ENCODE assay signal across 8 cellular contexts in the genomic region with DNA sequence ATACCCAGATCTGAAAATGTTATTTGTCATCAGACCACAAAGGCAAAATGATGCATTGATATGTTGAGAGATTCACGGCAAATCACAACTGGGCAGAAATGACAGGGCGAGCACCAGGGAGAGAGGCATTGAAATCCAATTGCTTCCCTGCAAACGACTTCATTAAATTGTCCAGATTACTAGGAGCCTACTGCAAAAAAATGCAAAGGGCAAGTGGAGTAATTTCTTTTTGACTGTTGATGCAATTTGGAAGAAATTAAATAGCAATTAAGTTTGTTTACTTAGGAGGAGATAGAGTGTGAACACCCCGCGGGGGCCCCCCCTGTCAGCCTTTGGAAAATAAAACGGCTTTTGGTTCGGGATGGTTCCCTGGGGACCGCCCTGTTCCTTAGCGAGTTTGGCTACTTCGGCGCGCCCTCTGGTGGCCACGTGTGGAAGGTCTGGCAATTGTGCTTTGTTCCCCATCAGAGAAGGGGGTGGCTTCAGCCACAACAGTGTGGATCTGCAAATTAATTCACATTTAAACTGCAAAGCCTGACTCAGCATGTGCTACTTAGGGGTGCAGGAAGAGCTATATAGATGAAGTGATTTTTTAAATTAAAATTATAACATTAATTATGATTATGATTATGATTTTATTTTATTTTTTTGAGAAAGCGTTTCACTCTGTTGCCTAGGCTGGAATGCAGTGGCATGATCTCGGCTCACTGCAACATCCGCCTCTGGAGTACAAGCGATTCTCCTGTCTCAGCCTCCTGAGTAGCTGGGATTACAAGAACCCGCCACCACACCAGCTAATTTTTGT. TPM values are rescaled to one million over a fixed set of nuclear protein-coding genes. Genes with fewer than 3 reads are reported as not detected.
DNase-seq lines count a peak whose midpoint lies in the region; ATAC-seq and TF ChIP-seq lines count a peak whose summit lies in the region.

No MANE protein-coding gene starts in this region.

- H3K9me3 Mint-ChIP-seq in HFFc6 = no peaks in the 10 kb centered on the region
- no peaks in the 10 kb centered on the region for H3K9me3 Mint-ChIP-seq in activated CD4-positive, alpha-beta memory T cell treated with anti-CD3 and anti-CD28 coated beads for 36 hours

- no peaks in the 10 kb centered on the region; the same call in 1 of the 2 replicates for H3K27me3 ChIP-seq in BJ (ENCODE audit: control insufficient read depth, insufficient read depth, low read length)
- no peaks in the 10 kb centered on the region for H3K27me3 ChIP-seq in duodenal mucosa (ENCODE audit: control insufficient read depth in 1 of 2, insufficient read depth in 2 of 2, low read length in 2 of 2)

- H3K36me3 ChIP-seq in BJ (ENCODE audit: control insufficient read depth, insufficient read depth, low read length) (no peaks in the 10 kb centered on the region), duodenal mucosa (ENCODE audit: control insufficient read depth in 1 of 2, insufficient read depth in 2 of 2, low read length in 2 of 2) (no peaks in the 10 kb centered on the region)

- peaks cover 15% of the 10 kb centered on the region for H3K27me3 Mint-ChIP-seq in HFFc6 (ENCODE audit: insufficient read depth)
- H3K27me3 Mint-ChIP-seq in activated CD4-positive, alpha-beta memory T cell treated with anti-CD3 and anti-CD28 coated beads for 36 hours = no peaks in the 10 kb centered on the region

- TF ChIP-seq CTCF in BJ (IDR thresholded peaks at IDR 0.05; ENCODE audit: insufficient read depth, low read depth, low read length) (peak; percentile 94), HFFc6 (IDR thresholded peaks at IDR 0.05) (peak; percentile 99)

- no peak overlapping the region for H3K9ac ChIP-seq in duodenal mucosa (ENCODE audit: low read depth in 1 of 2, low read length in 2 of 2)

- no peaks in the 10 kb centered on the region for H3K9me3 ChIP-seq in duodenal mucosa (ENCODE audit: control insufficient read depth in 1 of 2, low read length in 2 of 2)

- intact Hi-C loops in activated CD4-positive, alpha-beta memory T cell treated with anti-CD3 and anti-CD28 coated beads for 36 hours (cut with micrococcal nuclease) = loop anchor here (1.0 to 5.0 kb wide), 3 partner anchors 22 to 168 kb away; a partner anchor contains a TSS

- H3K36me3 Mint-ChIP-seq in HFFc6 (ENCODE audit: low read depth) = no peaks in the 10 kb centered on the region
- no peaks in the 10 kb centered on the region for H3K36me3 Mint-ChIP-seq in activated CD4-positive, alpha-beta memory T cell treated with anti-CD3 and anti-CD28 coated beads for 36 hours

- peaks cover 13% of the 10 kb centered on the region for H3K4me1 Mint-ChIP-seq in HFFc6 (ENCODE audit: low read depth)
- H3K4me1 Mint-ChIP-seq in activated CD4-positive, alpha-beta memory T cell treated with anti-CD3 and anti-CD28 coated beads for 36 hours (ENCODE audit: low read depth) = peaks cover 6% of the 10 kb centered on the region

- peak overlapping the region; percentile 27 for H3K4me3 ChIP-seq in BJ (ENCODE audit: low read depth, low read length)
- peak overlapping the region; percentile 26 to 45 for H3K4me3 ChIP-seq in duodenal mucosa (ENCODE audit: low read depth in 1 of 2, low read length in 2 of 2)

- H3K27ac ChIP-seq in duodenal mucosa (ENCODE audit: low read depth, low read length) = no peak overlapping the region

- H3K4me1 ChIP-seq in duodenal mucosa (ENCODE audit: control insufficient read depth in 1 of 2, insufficient read depth in 2 of 2, low read length in 2 of 2) = no peaks in the 10 kb centered on the region

- POLR2A ChIA-PET in BJ (lab: Charles Lee) = no interaction called here
- POLR2A ChIA-PET in activated CD4-positive, alpha-beta memory T cell treated with anti-CD3 and anti-CD28 coated beads for 36 hours (lab: Charles Lee) = no interaction called here

- H3K4me3 Mint-ChIP-seq in HFFc6 = peak overlapping the region; percentile 70
- H3K4me3 Mint-ChIP-seq in activated CD4-positive, alpha-beta memory T cell treated with anti-CD3 and anti-CD28 coated beads for 36 hours = peak overlapping the region; percentile 20

- CTCF ChIA-PET in BJ (lab: Yijun Ruan, JAX) = interaction anchor here (0.6 to 1.7 kb wide), 15 partner anchors 10 to 370 kb away, joined by 3 to 9 read pairs (median 3); a partner anchor contains a TSS
- CTCF ChIA-PET in activated CD4-positive, alpha-beta memory T cell treated with anti-CD3 and anti-CD28 coated beads for 36 hours (lab: Charles Lee) = interaction anchor here (0.5 to 1.6 kb wide), 12 partner anchors 9 to 181 kb away, joined by 3 to 6 read pairs (median 4); a partner anchor contains a TSS

- DNase-seq in BJ (ENCODE audit: low read depth) (no peak), HFFc6 (peak; percentile 58), NCI-H526 (lab: John Stamatoyannopoulos, UW) (peak; percentile 59 to 88), medulla oblongata (ENCODE audit: extremely low spot score) (peak; percentile 91)
- peak; percentile 86 for DNase-seq in activated CD4-positive, alpha-beta memory T cell treated with anti-CD3 and anti-CD28 coated beads for 36 hours
- DNase-seq in stimulated activated CD4-positive, alpha-beta T cell treated with anti-CD3 and anti-CD28 coated beads, TNF-alpha, amount 100 ng/mL, for 4 hours (ENCODE audit: low read depth in 3 of 3) = peak; percentile 64 to 71 (median 65)

- H3K27ac Mint-ChIP-seq in HFFc6 = no peak overlapping the region
- H3K27ac Mint-ChIP-seq in activated CD4-positive, alpha-beta memory T cell treated with anti-CD3 and anti-CD28 coated beads for 36 hours = no peak overlapping the region

- ATAC-seq in HG03439 (IDR thresholded peaks at IDR 0.05; ENCODE audit: unreplicated experiment) = no peak

RNA-seq across cellular contexts. Expression of a gene that starts 14.5 kb away (rescaled TPM):
- polyA plus RNA-seq in BJ (2011; rRNA removed) = 0.40 and 0.47 TPM in 2 replicates
- polyA minus RNA-seq in BJ (2011; rRNA and poly(A)+ RNA removed) = 0.36 and 0.85 TPM in 2 replicates
- total RNA-seq in HFFc6 (2021; fragmentation: NEBNext Ultra II Directional; extraction: Animal tissue kit (Norgen Biotek cat#: 25700)) = 1 to 10 TPM in 1 of 6 experiments, under 1 TPM in 5; 0.35 to 1.1 (median 0.58) TPM
- not detected for total RNA-seq in activated CD4-positive, alpha-beta memory T cell treated with anti-CD3 and anti-CD28 coated beads for 36 hours

RNA-seq across cellular contexts. Expression of a gene that starts 43.0 kb away (rescaled TPM):
- 20.5 and 31.0 TPM in 2 replicates for polyA plus RNA-seq in BJ (2011; rRNA removed)
- 66.1 and 69.3 TPM in 2 replicates for polyA minus RNA-seq in BJ (2011; rRNA and poly(A)+ RNA removed)
- total RNA-seq in HFFc6 (2021; fragmentation: NEBNext Ultra II Directional; extraction: Animal tissue kit (Norgen Biotek cat#: 25700)) = 10 to 100 TPM; 31.3 to 43.0 (median 35.4) TPM
- 10 to 100 TPM; 85.1 to 91.8 TPM for total RNA-seq in activated CD4-positive, alpha-beta memory T cell treated with anti-CD3 and anti-CD28 coated beads for 36 hours
